ENCODE assay signal across 11 cellular contexts in genomic region chr9:116471093-116471906, GRCh38.
DNase-seq lines count a peak whose midpoint lies in the region; ATAC-seq lines count a peak whose summit lies in the region.
"Had no signal": no experiment of that assay in that cellular context is flagged by ENCODE, and none has a peak within 500 bp of the region (broad histone marks: within the 10 kb centered on the region; RNA-seq: fewer than 3 reads in every experiment).

No MANE protein-coding gene starts in this region.

- no peak for ATAC-seq in activated T-cell treated with anti-CD3 and anti-CD28 coated beads, Interleukin-2, amount 50 U/mL, for 4 hours
- no peak for ATAC-seq in GM19324 (IDR thresholded peaks at IDR 0.05; ENCODE audit: low FRiP score, unreplicated experiment)
- ATAC-seq: foreskin keratinocyte had no signal

- DNase-seq in HuH-7.5 (ENCODE audit: low spot score) (peak; percentile 32), ecto neural progenitor cell (ENCODE audit: low spot score) (peak; percentile 73), iris pigment epithelial cell (ENCODE audit: low read depth) (peak; percentile 63), smooth muscle cell of the brain vasculature (ENCODE audit: low read depth, low spot score) (peak; percentile 92), HCEC 1CT (no peak)
- DNase-seq in activated T-cell treated with anti-CD3 and anti-CD28 coated beads, Interleukin-2, amount 50 U/mL, for 4 hours, result no peak
- no peak for DNase-seq in activated naive CD4-positive, alpha-beta T cell treated with Interleukin-2 at 50 U/mL for 16 hours
- DNase-seq: foreskin keratinocyte; NCI-H187 treated with DMSO at 0.1 percent for 48 hours; stimulated activated CD4-positive, alpha-beta T cell treated with anti-CD3 and anti-CD28 coated beads, Interleukin-12 subunit alpha, Interleukin-12 subunit beta, amount 100 ng/mL, for 4 hours had no signal

- no peak overlapping the region for H3K4me3 Mint-ChIP-seq in activated T-cell treated with anti-CD3 and anti-CD28 coated beads, Interleukin-2, amount 50 U/mL, for 4 hours

- H3K27me3 Mint-ChIP-seq in activated T-cell treated with anti-CD3 and anti-CD28 coated beads, Interleukin-2, amount 50 U/mL, for 4 hours (ENCODE audit: low read depth), result no peaks in the 10 kb centered on the region

- H3K36me3 Mint-ChIP-seq in activated T-cell treated with anti-CD3 and anti-CD28 coated beads, Interleukin-2, amount 50 U/mL, for 4 hours (ENCODE audit: insufficient read depth), result peaks cover 8% of the 10 kb centered on the region

- H3K9me3 Mint-ChIP-seq in activated T-cell treated with anti-CD3 and anti-CD28 coated beads, Interleukin-2, amount 50 U/mL, for 4 hours, result no peaks in the 10 kb centered on the region

- H3K4me1 Mint-ChIP-seq in activated T-cell treated with anti-CD3 and anti-CD28 coated beads, Interleukin-2, amount 50 U/mL, for 4 hours (ENCODE audit: low read depth), result no peaks in the 10 kb centered on the region

Comparison
In these comparisons a context has a peak if more than half of its experiments do, and no peak if none do; other contexts are left out.
1. DNase-seq: peak in HuH-7.5 (single experiment), ecto neural progenitor cell (single experiment), iris pigment epithelial cell (single experiment) and smooth muscle cell of the brain vasculature (single experiment); none in activated T-cell treated with anti-CD3 and anti-CD28 coated beads, Interleukin-2, amount 50 U/mL, for 4 hours (single experiment), HCEC 1CT (single experiment) and activated naive CD4-positive, alpha-beta T cell treated with Interleukin-2 at 50 U/mL for 16 hours (single experiment).